7 cellular contexts compared by ENCODE assay signal in genomic region chr9:128161230-128161902, GRCh38. TPM values are rescaled to one million over a fixed set of nuclear protein-coding genes. Genes with fewer than 3 reads are reported as not detected.
DNase-seq lines count a peak whose midpoint lies in the region; ATAC-seq and TF ChIP-seq lines count a peak whose summit lies in the region.
"Not testable (repeated sequence)": the region's sequence is repeated elsewhere in the genome, so short reads cannot be mapped to it uniquely, and the experiment has no call there.
"Had no signal": no experiment of that assay in that cellular context is flagged by ENCODE, and none has a peak within 500 bp of the region (broad histone marks: within the 10 kb centered on the region; RNA-seq: fewer than 3 reads in every experiment).

No MANE protein-coding gene starts in this region.

- H3K36me3 ChIP-seq in CD4-positive, CD25-positive, alpha-beta regulatory T cell (ENCODE audit: control insufficient read depth, insufficient read depth, low read length): peaks cover 12% of the 10 kb centered on the region
- peaks cover 41% of the 10 kb centered on the region for H3K36me3 ChIP-seq in KOPT-K1 (ENCODE audit: insufficient read depth, low read length)
- H3K36me3 ChIP-seq in SJSA1: peaks cover 31% of the 10 kb centered on the region
- not testable (repeated sequence) for H3K36me3 ChIP-seq in neural cell (ENCODE audit: insufficient read depth, low read length)

- not testable (repeated sequence) for DNase-seq in CD4-positive, CD25-positive, alpha-beta regulatory T cell; SJSA1 (ENCODE audit: low read depth in 1 of 2, low spot score in 2 of 2)
- DNase-seq in fibroblast of mammary gland (ENCODE audit: low read depth): peak; percentile 14

- ATAC-seq in CD4-positive, CD25-positive, alpha-beta regulatory T cell (ENCODE audit: low read depth in 2 of 2): not testable (repeated sequence)

- not testable (repeated sequence) for H3K27me3 ChIP-seq in CD4-positive, CD25-positive, alpha-beta regulatory T cell (ENCODE audit: control insufficient read depth, insufficient read depth, low read length); SJSA1 (replicated peaks); neural cell (ENCODE audit: insufficient read depth, low read depth, low read length)

- H3K4me1 ChIP-seq in CD4-positive, CD25-positive, alpha-beta regulatory T cell (ENCODE audit: control insufficient read depth, insufficient read depth, low read length, poor library complexity, severe bottlenecking): peaks cover 19% of the 10 kb centered on the region
- H3K4me1 ChIP-seq in SJSA1 (replicated peaks): peaks cover 11% of the 10 kb centered on the region

- not testable (repeated sequence) for TF ChIP-seq CTCF in fibroblast of mammary gland (conservative IDR thresholded peaks at IDR 0.05; ENCODE audit: control insufficient read depth, insufficient read depth, low read depth, low read length); neural cell (IDR thresholded peaks at IDR 0.05; ENCODE audit: poor library complexity, severe bottlenecking)

- peak overlapping the region; percentile 92 for H3K4me2 ChIP-seq in neural cell (ENCODE audit: low read length)

- peak overlapping the region; percentile 60 to 86 (median 80) for H3K27ac Mint-ChIP-seq in CD4-positive, CD25-positive, alpha-beta regulatory T cell
- peak overlapping the region; percentile 69 for H3K27ac Mint-ChIP-seq in activated naive CD8-positive, alpha-beta T cell

- not testable (repeated sequence) for H3K9me2 ChIP-seq in neural cell (ENCODE audit: insufficient read depth, low read length)

- not testable (repeated sequence) for TF ChIP-seq RAD21 in neural cell (conservative IDR thresholded peaks at IDR 0.05)

- H3K27me3 Mint-ChIP-seq in CD4-positive, CD25-positive, alpha-beta regulatory T cell; activated naive CD8-positive, alpha-beta T cell: not testable (repeated sequence)

- H4K20me1 ChIP-seq in neural cell (ENCODE audit: insufficient read depth): not testable (repeated sequence)

- H3K4me3 ChIP-seq in CD4-positive, CD25-positive, alpha-beta regulatory T cell (ENCODE audit: low read depth, low read length): peak overlapping the region; percentile 78
- peak overlapping the region; percentile 71; the same call in 1 of the 2 replicates for H3K4me3 ChIP-seq in SJSA1
- not testable (repeated sequence) for H3K4me3 ChIP-seq in fibroblast of mammary gland (ENCODE audit: control insufficient read depth, low read depth, low read length)
- H3K4me3 ChIP-seq in neural cell (ENCODE audit: low read length): peak overlapping the region; percentile 75

- H3F3A ChIP-seq in neural cell (ENCODE audit: insufficient read depth, low read length, poor library complexity, severe bottlenecking): not testable (repeated sequence)

- H3K4me3 Mint-ChIP-seq in CD4-positive, CD25-positive, alpha-beta regulatory T cell: peak overlapping the region; percentile 87 to 96 (median 88)
- peak overlapping the region; percentile 84 for H3K4me3 Mint-ChIP-seq in activated naive CD8-positive, alpha-beta T cell

- not testable (repeated sequence) for TF ChIP-seq EP300 in neural cell (conservative IDR thresholded peaks at IDR 0.05; ENCODE audit: poor library complexity, severe bottlenecking)

- not testable (repeated sequence) for H3K9me3 Mint-ChIP-seq in CD4-positive, CD25-positive, alpha-beta regulatory T cell; activated naive CD8-positive, alpha-beta T cell (ENCODE audit: low read depth)

- H2AFZ ChIP-seq in neural cell (ENCODE audit: low read depth, low read length): not testable (repeated sequence)

- not testable (repeated sequence) for H3K79me2 ChIP-seq in neural cell (replicated peaks; ENCODE audit: insufficient read depth, low read length)

- peaks cover 12% of the 10 kb centered on the region for H3K36me3 Mint-ChIP-seq in CD4-positive, CD25-positive, alpha-beta regulatory T cell
- H3K36me3 Mint-ChIP-seq in activated naive CD8-positive, alpha-beta T cell: not testable (repeated sequence)

- H3K4me1 Mint-ChIP-seq in CD4-positive, CD25-positive, alpha-beta regulatory T cell: peaks cover 4 to 27% (median 16%) of the 10 kb centered on the region in 4 donors
- peaks cover 18% of the 10 kb centered on the region for H3K4me1 Mint-ChIP-seq in activated naive CD8-positive, alpha-beta T cell (ENCODE audit: low read depth)

- not testable (repeated sequence) for H3K27ac ChIP-seq in CD4-positive, CD25-positive, alpha-beta regulatory T cell (ENCODE audit: insufficient read depth, low read length, poor library complexity, severe bottlenecking); SJSA1; neural cell (ENCODE audit: low read length)
- H3K27ac ChIP-seq in KOPT-K1 (ENCODE audit: low read depth, low read length, poor library complexity, severe bottlenecking): peak overlapping the region; percentile 78

- peak overlapping the region; percentile 69 for H3K9ac ChIP-seq in neural cell (ENCODE audit: low read length)

- H3K9me3 ChIP-seq in CD4-positive, CD25-positive, alpha-beta regulatory T cell (ENCODE audit: control insufficient read depth in 2 of 2, low read length in 2 of 2); KOPT-K1 (ENCODE audit: insufficient read depth, low read length, poor library complexity, severe bottlenecking); SJSA1 (replicated peaks); neural cell (ENCODE audit: low read length): not testable (repeated sequence)

RNA-seq across cellular contexts. Expression of gene BBLN, which starts 1.3 kb away (rescaled TPM):
- total RNA-seq in CD4-positive, CD25-positive, alpha-beta regulatory T cell: 70.9 TPM
- polyA plus RNA-seq in CD4-positive, CD25-positive, alpha-beta regulatory T cell: 100 to 1,000 TPM; 111 to 176 (median 128) TPM
- total RNA-seq in SJSA1 (2014; rRNA removed; shearing (Covaris generic)): 96.6 and 112 TPM in 2 replicates
- polyA plus RNA-seq in neural cell: 270 and 330 TPM in 2 replicates
- polyA minus RNA-seq in neural cell: 72.3 and 88.0 TPM in 2 replicates

RNA-seq across cellular contexts. Expression of gene LCN2, which starts 12.1 kb away (rescaled TPM):
- total RNA-seq in CD4-positive, CD25-positive, alpha-beta regulatory T cell: 0.94 TPM
- polyA plus RNA-seq in CD4-positive, CD25-positive, alpha-beta regulatory T cell: not detected
- not detected in 2 replicates for total RNA-seq in SJSA1 (2014; rRNA removed; shearing (Covaris generic))
- not detected in 2 replicates for polyA plus RNA-seq in neural cell
- not detected in 2 replicates for polyA minus RNA-seq in neural cell
- total RNA-seq: myocyte had no signal

RNA-seq across cellular contexts. Expression of gene CIZ1, which starts 30.0 kb away (rescaled TPM):
- total RNA-seq in CD4-positive, CD25-positive, alpha-beta regulatory T cell: 128 TPM
- polyA plus RNA-seq in CD4-positive, CD25-positive, alpha-beta regulatory T cell: 1 to 10 TPM; 7.2 to 9.3 (median 8.0) TPM
- total RNA-seq in SJSA1 (2014; rRNA removed; shearing (Covaris generic)): 38.2 and 38.8 TPM in 2 replicates
- 25.6 and 27.8 TPM in 2 replicates for polyA plus RNA-seq in neural cell
- polyA minus RNA-seq in neural cell: 31.9 and 34.2 TPM in 2 replicates

RNA-seq across cellular contexts. Expression of gene PTGES2, which starts 33.8 kb away (rescaled TPM):
- 48.6 TPM for total RNA-seq in CD4-positive, CD25-positive, alpha-beta regulatory T cell
- 10 to 100 TPM; 33.8 to 39.1 (median 37.6) TPM for polyA plus RNA-seq in CD4-positive, CD25-positive, alpha-beta regulatory T cell
- total RNA-seq in SJSA1 (2014; rRNA removed; shearing (Covaris generic)): 37.9 and 41.4 TPM in 2 replicates
- polyA plus RNA-seq in neural cell: 55.9 and 68.0 TPM in 2 replicates
- 47.6 and 57.5 TPM in 2 replicates for polyA minus RNA-seq in neural cell

RNA-seq across cellular contexts. Expression of gene DNM1, which starts 41.8 kb away (rescaled TPM):
- 1.5 TPM for total RNA-seq in CD4-positive, CD25-positive, alpha-beta regulatory T cell
- polyA plus RNA-seq in CD4-positive, CD25-positive, alpha-beta regulatory T cell: not detected
- total RNA-seq in SJSA1 (2014; rRNA removed; shearing (Covaris generic)): 2.2 and 2.5 TPM in 2 replicates
- 104 and 180 TPM in 2 replicates for polyA plus RNA-seq in neural cell
- 268 and 298 TPM in 2 replicates for polyA minus RNA-seq in neural cell
- total RNA-seq: myocyte had no signal
